In genomic region chr3:47283596-47284364, GRCh38 we compare ENCODE assay signal across 8 cellular contexts. TPM values are rescaled to one million over a fixed set of nuclear protein-coding genes. Genes with fewer than 3 reads are reported as not detected.
A peak's percentile ranks its signal among the peaks of the same experiment; 100 is the strongest.
DNase-seq lines count a peak whose midpoint lies in the region; ATAC-seq and TF ChIP-seq lines count a peak whose summit lies in the region.

No MANE protein-coding gene starts in this region.

- peaks cover 45% of the 10 kb centered on the region for H3K4me1 Mint-ChIP-seq in CD4-positive, alpha-beta T cell (ENCODE audit: low read depth)
- peaks cover 21% of the 10 kb centered on the region for H3K4me1 Mint-ChIP-seq in progenitor cell of endocrine pancreas (ENCODE audit: low read depth)

- 38 to 75% methylated on average over 2 to 8 of the region's 12 CpGs for WGBS in gastroesophageal sphincter (ENCODE audit: low coverage in 1 of 2), 2 donors

- ATAC-seq in CD4-positive, alpha-beta T cell (ENCODE audit: poor library complexity): no peak
- ATAC-seq in gastroesophageal sphincter (no peak), HG03378 (IDR thresholded peaks at IDR 0.05; ENCODE audit: unreplicated experiment) (no peak), HG02885 (IDR thresholded peaks at IDR 0.05; ENCODE audit: poor library complexity, unreplicated experiment) (no peak)

- POLR2A ChIA-PET in CD4-positive, alpha-beta T cell (lab: Charles Lee): interaction anchor here (1.8 to 2.6 kb wide), 2 partner anchors 10 to 120 kb away, joined by 6 to 15 read pairs; partner anchors contain the start of gene SETD2

- H3K27me3 ChIP-seq in CD4-positive, alpha-beta T cell (ENCODE audit: control insufficient read depth, insufficient read depth, low read length): no peaks in the 10 kb centered on the region
- H3K27me3 ChIP-seq in gastroesophageal sphincter: no peaks in the 10 kb centered on the region

- CTCF ChIA-PET in CD4-positive, alpha-beta T cell (lab: Charles Lee): interaction anchor here (0.6 to 1.9 kb wide), 2 partner anchors 40 to 119 kb away, joined by 3 to 9 read pairs; partner anchors contain the start of gene SETD2

- H3K27ac Mint-ChIP-seq in CD4-positive, alpha-beta T cell: peak overlapping the region; percentile 99
- peak overlapping the region; percentile 99 for H3K27ac Mint-ChIP-seq in progenitor cell of endocrine pancreas

- peak overlapping the region; percentile 98 for H3K4me3 Mint-ChIP-seq in CD4-positive, alpha-beta T cell
- peak overlapping the region; percentile 100 for H3K4me3 Mint-ChIP-seq in progenitor cell of endocrine pancreas (ENCODE audit: low read depth)

- intact Hi-C loops in CD4-positive, alpha-beta T cell (cut with DNase I, micrococcal nuclease): loop anchor here (1.0 to 10.0 kb wide), 8 partner anchors 97 to 1324 kb away; partner anchors contain the start of genes PTPN23 (in 2 of the 2), SETD2 (in 2 of the 2), CCDC12 (in 1 of the 2) and ELP6 (in 1 of the 2)

- H3K27ac ChIP-seq in CD4-positive, alpha-beta T cell (ENCODE audit: low read depth, low read length): peak overlapping the region; percentile 95
- H3K27ac ChIP-seq in KOPT-K1 (ENCODE audit: low read depth, low read length, poor library complexity, severe bottlenecking): peak overlapping the region; percentile 78
- H3K27ac ChIP-seq in gastroesophageal sphincter: peak overlapping the region; percentile 69 to 96 (median 92)

- peaks cover 21% of the 10 kb centered on the region for H3K36me3 ChIP-seq in KOPT-K1 (ENCODE audit: insufficient read depth, low read length)
- H3K36me3 ChIP-seq in gastroesophageal sphincter: peaks cover 0 to 17% of the 10 kb centered on the region in 2 donors

- TF ChIP-seq EP300 in gastroesophageal sphincter (IDR thresholded peaks at IDR 0.05): no peak

- DNase-seq in CD4-positive, alpha-beta T cell: peak in 2 of 10 experiments; percentile 3
- peak; percentile 21 for DNase-seq in activated T-cell treated with anti-CD3 and anti-CD28 coated beads, Interleukin-2, amount 50 U/mL, for 1 hour
- DNase-seq in progenitor cell of endocrine pancreas (ENCODE audit: low spot score, unreplicated experiment) (no peak), kidney glomerular epithelial cell (lab: John Stamatoyannopoulos, UW) (no peak)

- no peak for TF ChIP-seq POLR2A in gastroesophageal sphincter (IDR thresholded peaks at IDR 0.05)

- no peaks in the 10 kb centered on the region for H3K9me3 Mint-ChIP-seq in CD4-positive, alpha-beta T cell
- no peaks in the 10 kb centered on the region for H3K9me3 Mint-ChIP-seq in progenitor cell of endocrine pancreas (ENCODE audit: low read depth)

- H3K36me3 Mint-ChIP-seq in CD4-positive, alpha-beta T cell (ENCODE audit: low read depth): peaks cover 37% of the 10 kb centered on the region
- H3K36me3 Mint-ChIP-seq in progenitor cell of endocrine pancreas (ENCODE audit: insufficient read depth): peaks cover 3% of the 10 kb centered on the region

- H3K27me3 Mint-ChIP-seq in CD4-positive, alpha-beta T cell: no peaks in the 10 kb centered on the region
- H3K27me3 Mint-ChIP-seq in progenitor cell of endocrine pancreas: no peaks in the 10 kb centered on the region

- H3K4me3 ChIP-seq in gastroesophageal sphincter: peak overlapping the region; percentile 40 to 84

- H3K4me1 ChIP-seq in gastroesophageal sphincter: peaks cover 0 to 49% (median 28%) of the 10 kb centered on the region in 3 donors

- H3K9me3 ChIP-seq in CD4-positive, alpha-beta T cell (ENCODE audit: control insufficient read depth, low read length): no peaks in the 10 kb centered on the region
- H3K9me3 ChIP-seq in KOPT-K1 (ENCODE audit: insufficient read depth, low read length, poor library complexity, severe bottlenecking) (no peaks in the 10 kb centered on the region), gastroesophageal sphincter (no peaks in the 10 kb centered on the region)

- no peak for TF ChIP-seq CTCF in CD4-positive, alpha-beta T cell (IDR thresholded peaks at IDR 0.05)
- TF ChIP-seq CTCF in gastroesophageal sphincter (IDR thresholded peaks at IDR 0.05) (no peak), progenitor cell of endocrine pancreas (IDR thresholded peaks at IDR 0.05; ENCODE audit: unreplicated experiment) (no peak)

RNA-seq across cellular contexts. Expression of gene KLHL18, which starts 1.0 kb away (rescaled TPM):
- total RNA-seq in CD4-positive, alpha-beta T cell: 10 to 100 TPM; 43.3 to 43.7 TPM
- total RNA-seq in gastroesophageal sphincter (10 to 100 TPM; 11.6 to 23.3 (median 15.6) TPM), progenitor cell of endocrine pancreas (30.7 and 33.6 TPM in 2 replicates)

RNA-seq across cellular contexts. Expression of gene KIF9, which starts 1.2 kb away (rescaled TPM):
- total RNA-seq in CD4-positive, alpha-beta T cell: 1 to 10 TPM; 8.0 to 9.2 TPM
- total RNA-seq in gastroesophageal sphincter: 1 to 10 TPM; 1.7 to 8.6 (median 6.6) TPM
- 14.2 and 16.9 TPM in 2 replicates for total RNA-seq in progenitor cell of endocrine pancreas
